1 cellular context compared by ENCODE assay signal in genomic region chr1:186208405-186209129, GRCh38.
TF ChIP-seq lines count a peak whose summit lies in the region.

No MANE protein-coding gene starts in this region.

TF ChIP-seq in H1, 55 proteins besides CTCF, POLR2A, EP300 and RAD21:
- TF ChIP-seq USF2 (IDR thresholded peaks at IDR 0.05; ENCODE audit: low read length) (no peak), SIX5 (IDR thresholded peaks at IDR 0.05; ENCODE audit: low read depth, low read length) (no peak), SIN3A (conservative IDR thresholded peaks at IDR 0.05 in 1 of 2, IDR thresholded peaks at IDR 0.05 in 1 of 2; ENCODE audit: low read depth in 1 of 2, low read length in 2 of 2) (no peak), BRCA1 (IDR thresholded peaks at IDR 0.05; ENCODE audit: low read depth, low read length) (no peak), CHD7 (IDR thresholded peaks at IDR 0.05; ENCODE audit: insufficient replicate concordance, low read length) (no peak), GTF2F1 (IDR thresholded peaks at IDR 0.05; ENCODE audit: borderline replicate concordance, low read depth, low read length) (no peak), TAF7 (optimal IDR thresholded peaks at IDR 0.05; ENCODE audit: borderline replicate concordance, low read depth, low read length) (no peak), RXRA (IDR thresholded peaks at IDR 0.05; ENCODE audit: insufficient read depth, low read depth, low read length) (no peak), MAX (IDR thresholded peaks at IDR 0.05) (no peak), RNF2 (IDR thresholded peaks at IDR 0.05; ENCODE audit: borderline replicate concordance, low read depth, low read length, missing control alignments, poor library complexity, severe bottlenecking) (no peak), TEAD4 (IDR thresholded peaks at IDR 0.05; ENCODE audit: low read depth, low read length) (no peak), SAP30 (IDR thresholded peaks at IDR 0.05; ENCODE audit: insufficient read depth, insufficient replicate concordance, low read length) (no peak)
